1 cellular context compared by ENCODE assay signal in the genomic region with DNA sequence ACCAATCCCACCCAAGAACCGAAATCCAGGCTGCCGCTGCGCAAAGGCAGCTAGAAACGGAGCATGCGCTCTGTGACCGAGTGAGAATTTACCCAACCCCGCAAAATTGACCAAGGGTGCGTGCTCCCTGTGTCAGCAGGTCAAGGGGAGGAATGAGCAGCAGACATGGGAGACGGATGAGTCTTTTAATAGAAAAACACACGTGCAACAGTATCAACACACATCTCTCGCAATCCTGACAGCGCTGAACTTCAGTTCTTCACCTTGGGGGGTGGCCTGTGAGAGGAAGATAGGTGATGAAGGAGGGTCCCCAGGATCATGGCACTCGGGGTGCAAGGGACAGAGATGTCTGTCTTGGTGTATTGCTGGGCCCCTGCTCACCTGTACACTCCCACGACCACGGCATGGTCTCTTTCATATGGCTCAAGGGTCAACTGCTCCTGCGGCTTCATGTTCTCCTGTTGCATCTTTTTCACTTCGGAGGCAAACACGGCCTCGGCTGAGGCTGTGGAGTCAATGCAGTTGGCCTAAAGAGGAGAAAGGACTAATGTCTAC.
TF ChIP-seq lines count a peak whose summit lies in the region.

No MANE protein-coding gene starts in this region.

TF ChIP-seq in IMR-90, 13 proteins besides CTCF, POLR2A, EP300 and RAD21 (continued from another document):
- no peak for TF ChIP-seq MAZ (IDR thresholded peaks at IDR 0.05; ENCODE audit: borderline replicate concordance, low read depth, low read length)
- no peak for TF ChIP-seq CEBPB (IDR thresholded peaks at IDR 0.05; ENCODE audit: low read depth, low read length)
- TF ChIP-seq, protein P1, sequence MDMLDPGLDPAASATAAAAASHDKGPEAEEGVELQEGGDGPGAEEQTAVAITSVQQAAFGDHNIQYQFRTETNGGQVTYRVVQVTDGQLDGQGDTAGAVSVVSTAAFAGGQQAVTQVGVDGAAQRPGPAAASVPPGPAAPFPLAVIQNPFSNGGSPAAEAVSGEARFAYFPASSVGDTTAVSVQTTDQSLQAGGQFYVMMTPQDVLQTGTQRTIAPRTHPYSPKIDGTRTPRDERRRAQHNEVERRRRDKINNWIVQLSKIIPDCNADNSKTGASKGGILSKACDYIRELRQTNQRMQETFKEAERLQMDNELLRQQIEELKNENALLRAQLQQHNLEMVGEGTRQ (IDR thresholded peaks at IDR 0.05; ENCODE audit: low read depth, low read length) = no peak
- TF ChIP-seq, protein P2, sequence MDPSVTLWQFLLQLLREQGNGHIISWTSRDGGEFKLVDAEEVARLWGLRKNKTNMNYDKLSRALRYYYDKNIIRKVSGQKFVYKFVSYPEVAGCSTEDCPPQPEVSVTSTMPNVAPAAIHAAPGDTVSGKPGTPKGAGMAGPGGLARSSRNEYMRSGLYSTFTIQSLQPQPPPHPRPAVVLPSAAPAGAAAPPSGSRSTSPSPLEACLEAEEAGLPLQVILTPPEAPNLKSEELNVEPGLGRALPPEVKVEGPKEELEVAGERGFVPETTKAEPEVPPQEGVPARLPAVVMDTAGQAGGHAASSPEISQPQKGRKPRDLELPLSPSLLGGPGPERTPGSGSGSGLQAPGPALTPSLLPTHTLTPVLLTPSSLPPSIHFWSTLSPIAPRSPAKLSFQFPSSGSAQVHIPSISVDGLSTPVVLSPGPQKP (IDR thresholded peaks at IDR 0.05; ENCODE audit: borderline replicate concordance, low read depth, low read length) = no peak
- TF ChIP-seq MAFK (IDR thresholded peaks at IDR 0.05; ENCODE audit: low read depth, low read length) = no peak
- TF ChIP-seq MXI1 (IDR thresholded peaks at IDR 0.05; ENCODE audit: borderline replicate concordance, low read depth, low read length) = no peak
